ENCODE assay signal across 12 cellular contexts in genomic region chr12:103858953-103859601, GRCh38. TPM values are rescaled to one million over a fixed set of nuclear protein-coding genes. Genes with fewer than 3 reads are reported as not detected.
DNase-seq lines count a peak whose midpoint lies in the region; ATAC-seq, FAIRE-seq and TF ChIP-seq lines count a peak whose summit lies in the region.
"Had no signal": no experiment of that assay in that cellular context is flagged by ENCODE, and none has a peak within 500 bp of the region (broad histone marks: within the 10 kb centered on the region; RNA-seq: fewer than 3 reads in every experiment).

No MANE protein-coding gene starts in this region.

- peak overlapping the region; percentile 82 to 86 for H3K27ac ChIP-seq in A549
- H3K27ac ChIP-seq: neural progenitor cell had no signal

- H3K9me3 ChIP-seq in A549 = no peaks in the 10 kb centered on the region
- H3K9me3 ChIP-seq: HAP-1 had no signal

- H3K4me3 Mint-ChIP-seq in mesothelial cell of epicardium = no peak overlapping the region
- no peak overlapping the region for H3K4me3 Mint-ChIP-seq in stimulated activated effector memory CD8-positive, alpha-beta T cell treated with anti-CD3 and anti-CD28 coated beads, Interleukin-12 subunit alpha, Interleukin-12 subunit beta, amount 100 ng/mL, for 72 hours
- H3K4me3 Mint-ChIP-seq: neural progenitor cell had no signal

- no peak overlapping the region for H3K4me3 ChIP-seq in A549
- H3K4me3 ChIP-seq: HAP-1, neural progenitor cell had no signal

- TF ChIP-seq CTCF in A549 (IDR thresholded peaks at IDR 0.05) (no peak), mesothelial cell of epicardium (IDR thresholded peaks at IDR 0.05; ENCODE audit: unreplicated experiment) (no peak)

- no peaks in the 10 kb centered on the region for H3K9me3 Mint-ChIP-seq in mesothelial cell of epicardium
- H3K9me3 Mint-ChIP-seq in stimulated activated effector memory CD8-positive, alpha-beta T cell treated with anti-CD3 and anti-CD28 coated beads, Interleukin-12 subunit alpha, Interleukin-12 subunit beta, amount 100 ng/mL, for 72 hours = no peaks in the 10 kb centered on the region
- H3K9me3 Mint-ChIP-seq: neural progenitor cell had no signal

- TF ChIP-seq RAD21 in A549 (conservative IDR thresholded peaks at IDR 0.05 in 1 of 2, IDR thresholded peaks at IDR 0.05 in 1 of 2) = no peak

- DNase-seq in A549 (ENCODE audit: low read depth in 1 of 2, low spot score in 1 of 2) (peak; percentile 73 to 93), LoVo (ENCODE audit: low spot score) (peak; percentile 99), mesothelial cell of epicardium (ENCODE audit: low spot score in 2 of 2, unreplicated experiment in 2 of 2) (no peak), T-helper 9 cell (no peak), cerebellar cortex (ENCODE audit: low spot score) (no peak)
- DNase-seq in stimulated activated effector memory CD8-positive, alpha-beta T cell treated with anti-CD3 and anti-CD28 coated beads, Interleukin-12 subunit alpha, Interleukin-12 subunit beta, amount 100 ng/mL, for 72 hours (ENCODE audit: low spot score in 2 of 2) = no peak
- DNase-seq: activated naive CD4-positive, alpha-beta T cell treated with anti-CD3 and anti-CD28 coated beads, Interleukin-2, amount 50 U/mL, for 16 hours; DMS 273 treated with DMSO at 0.1 percent for 48 hours had no signal

- peaks cover 27% of the 10 kb centered on the region for H3K4me1 ChIP-seq in A549
- H3K4me1 ChIP-seq: HAP-1, neural progenitor cell had no signal

- POLR2A ChIA-PET in A549 (lab: Yijun Ruan, JAX) = interaction anchor here (0.5 to 1.6 kb wide), 5 partner anchors 18 to 298 kb away, joined by 3 to 9 read pairs (median 4); partner anchors contain the start of gene NT5DC3

- WGBS in A549 (ENCODE audit: missing lambda C conversion rate) = 14% methylated on average over 10 of the region's 10 CpGs

- peak in 1 of 2 experiments; percentile 20; a peak in 1 of 5 replicates for TF ChIP-seq EP300 in A549 (IDR thresholded peaks at IDR 0.05)

- peaks cover 55% of the 10 kb centered on the region for H3K4me1 Mint-ChIP-seq in mesothelial cell of epicardium
- H3K4me1 Mint-ChIP-seq in stimulated activated effector memory CD8-positive, alpha-beta T cell treated with anti-CD3 and anti-CD28 coated beads, Interleukin-12 subunit alpha, Interleukin-12 subunit beta, amount 100 ng/mL, for 72 hours = no peaks in the 10 kb centered on the region
- H3K4me1 Mint-ChIP-seq: neural progenitor cell had no signal

- no peak for TF ChIP-seq POLR2A in A549 (IDR thresholded peaks at IDR 0.05; ENCODE audit: low read length)

- H3K27ac Mint-ChIP-seq in mesothelial cell of epicardium = peak overlapping the region; percentile 80
- H3K27ac Mint-ChIP-seq in stimulated activated effector memory CD8-positive, alpha-beta T cell treated with anti-CD3 and anti-CD28 coated beads, Interleukin-12 subunit alpha, Interleukin-12 subunit beta, amount 100 ng/mL, for 72 hours = no peak overlapping the region
- H3K27ac Mint-ChIP-seq: neural progenitor cell had no signal

- FAIRE-seq in A549 (lab: Jason Lieb, UNC) (no peak), endometrium (lab: Jason Lieb, UNC) (peak; percentile 88)

- peaks cover 2% of the 10 kb centered on the region for H3K36me3 Mint-ChIP-seq in mesothelial cell of epicardium
- no peaks in the 10 kb centered on the region for H3K36me3 Mint-ChIP-seq in stimulated activated effector memory CD8-positive, alpha-beta T cell treated with anti-CD3 and anti-CD28 coated beads, Interleukin-12 subunit alpha, Interleukin-12 subunit beta, amount 100 ng/mL, for 72 hours
- H3K36me3 Mint-ChIP-seq: neural progenitor cell had no signal

- no peaks in the 10 kb centered on the region for H3K27me3 Mint-ChIP-seq in mesothelial cell of epicardium (ENCODE audit: low read depth)

- CTCF ChIA-PET in A549 (lab: Yijun Ruan, JAX) = interaction anchor here (1.1 to 2.9 kb wide), 3 partner anchors 12 to 77 kb away, joined by 3 to 7 read pairs (median 4); partner anchors contain the start of gene NT5DC3

- ATAC-seq in A549 (peak; percentile 94), GM21390 (IDR thresholded peaks at IDR 0.05; ENCODE audit: unreplicated experiment) (no peak)
- no peak for ATAC-seq in stimulated activated effector memory CD8-positive, alpha-beta T cell treated with anti-CD3 and anti-CD28 coated beads, Interleukin-12 subunit alpha, Interleukin-12 subunit beta, amount 100 ng/mL, for 72 hours

- peak overlapping the region; percentile 61 for H3K4me2 ChIP-seq in A549
- H3K4me2 ChIP-seq: neural progenitor cell had no signal

TF ChIP-seq in A549, 52 proteins besides CTCF, POLR2A, EP300 and RAD21 (continues in another document):
- TF ChIP-seq HOXB13 (CRISPR knock-in tag; IDR thresholded peaks at IDR 0.05; ENCODE audit: low read depth) (peak; percentile 89; the same call in 1 of the 2 replicates), MYC (IDR thresholded peaks at IDR 0.05; ENCODE audit: borderline replicate concordance, low read length) (peak; percentile 42; the same call in 1 of the 2 replicates), FOXS1 (CRISPR knock-in tag; IDR thresholded peaks at IDR 0.05) (peak; percentile 85), EHF (CRISPR knock-in tag; IDR thresholded peaks at IDR 0.05) (peak; percentile 76; the same call in 1 of the 2 replicates), ESRRA (IDR thresholded peaks at IDR 0.05; ENCODE audit: borderline replicate concordance, low read length) (no peak), MAFK (IDR thresholded peaks at IDR 0.05; ENCODE audit: partially characterized antibody) (no peak), RARB (CRISPR knock-in tag; IDR thresholded peaks at IDR 0.05) (no peak), GATA3 (IDR thresholded peaks at IDR 0.05; ENCODE audit: borderline replicate concordance) (peak; percentile 37; the same call in 1 of the 2 replicates), JUNB (IDR thresholded peaks at IDR 0.05) (peak; percentile 53), ZC3H11A (IDR thresholded peaks at IDR 0.05) (no peak), MAX (IDR thresholded peaks at IDR 0.05) (peak; percentile 78), HEYL (CRISPR knock-in tag; IDR thresholded peaks at IDR 0.05) (0 out of 2 replicates have a peak, but pooled peaks have one; percentile 49), EHMT2 (IDR thresholded peaks at IDR 0.05; ENCODE audit: low read depth) (no peak), ELK1 (IDR thresholded peaks at IDR 0.05; ENCODE audit: low read depth, low read length) (no peak), RCOR1 (IDR thresholded peaks at IDR 0.05; ENCODE audit: low read depth, low read length) (no peak), CEBPB (IDR thresholded peaks at IDR 0.05) (no peak; a peak in 1 of 4 replicates), SMC3 (IDR thresholded peaks at IDR 0.05) (no peak), ZSCAN20 (CRISPR knock-in tag; IDR thresholded peaks at IDR 0.05) (peak; percentile 80), ATOH8 (CRISPR knock-in tag; IDR thresholded peaks at IDR 0.05; ENCODE audit: low read depth) (peak; percentile 75; the same call in 1 of the 2 replicates), CBX2 (IDR thresholded peaks at IDR 0.05; ENCODE audit: borderline replicate concordance, low read depth) (no peak), FOSB (CRISPR knock-in tag; IDR thresholded peaks at IDR 0.05) (0 out of 2 replicates have a peak, but pooled peaks have one; percentile 71), FOSL2 (IDR thresholded peaks at IDR 0.05) (0 out of 2 replicates have a peak, but pooled peaks have one; percentile 49), FOSL2 (CRISPR knock-in tag; IDR thresholded peaks at IDR 0.05) (peak; percentile 78), ZNF302 (CRISPR knock-in tag; IDR thresholded peaks at IDR 0.05) (peak; percentile 76; the same call in 1 of the 2 replicates), RNF2 (IDR thresholded peaks at IDR 0.05; ENCODE audit: borderline replicate concordance, low read depth) (no peak), SREBF2 (IDR thresholded peaks at IDR 0.05) (no peak)

RNA-seq across cellular contexts. Expression of gene NT5DC3, which starts 18.0 kb away (rescaled TPM):
- 5.2 and 8.8 TPM in 2 replicates for polyA plus RNA-seq in A549 (2011; rRNA removed)
- polyA plus RNA-seq in A549 (2012; cell fraction: cytosol; rRNA removed) = 4.1 and 5.4 TPM in 2 replicates
- 11.6 and 21.4 TPM in 2 replicates for polyA plus RNA-seq in A549 (2012; cell fraction: nucleus; rRNA removed)
- polyA plus RNA-seq in A549 (2017; fragmentation: RNase III; extraction: RNeasy Plus Mini Kit Qiagen cat#74134 plus additional on column Dnase treatment) = 5.6 to 6.7 TPM (median 6.3 TPM) in 3 replicates
- 9.8 and 13.0 TPM in 2 replicates for polyA minus RNA-seq in A549 (2011; rRNA and poly(A)+ RNA removed)
- total RNA-seq in mesothelial cell of epicardium = 7.7 to 9.1 TPM (median 8.7 TPM) in 3 replicates

Comparison
In these comparisons a context has a peak if more than half of its experiments do, and no peak if none do; other contexts are left out.
1. ATAC-seq: peak in A549 (2 of 2); none in stimulated activated effector memory CD8-positive, alpha-beta T cell treated with anti-CD3 and anti-CD28 coated beads, Interleukin-12 subunit alpha, Interleukin-12 subunit beta, amount 100 ng/mL, for 72 hours (single experiment) and GM21390 (single experiment).
2. DNase-seq: peak in A549 (2 of 2) and LoVo (single experiment); none in mesothelial cell of epicardium (0 of 2), stimulated activated effector memory CD8-positive, alpha-beta T cell treated with anti-CD3 and anti-CD28 coated beads, Interleukin-12 subunit alpha, Interleukin-12 subunit beta, amount 100 ng/mL, for 72 hours (0 of 2), T-helper 9 cell (single experiment) and cerebellar cortex (single experiment).